9 cellular contexts compared by ENCODE assay signal in genomic region chr2:129253461-129253812, GRCh38.
DNase-seq lines count a peak whose midpoint lies in the region; FAIRE-seq and TF ChIP-seq lines count a peak whose summit lies in the region.
"Had no signal": no experiment of that assay in that cellular context is flagged by ENCODE, and none has a peak within 500 bp of the region (broad histone marks: within the 10 kb centered on the region; RNA-seq: fewer than 3 reads in every experiment).

No MANE protein-coding gene starts in this region.

- TF ChIP-seq CTCF in 22Rv1 (IDR thresholded peaks at IDR 0.05) (0 out of 2 replicates have a peak, but pooled peaks have one; percentile 19), VCaP (conservative IDR thresholded peaks at IDR 0.05) (peak; percentile 76)

- FAIRE-seq in HTR-8/SVneo (lab: Jason Lieb, UNC): no peak

- peak; percentile 15 for DNase-seq in HuH-7 (ENCODE audit: low spot score)
- DNase-seq in iPS-NIHi7 (ENCODE audit: extremely low spot score): peak; percentile 77
- DNase-seq in H4 (ENCODE audit: low spot score): no peak
- no peak for DNase-seq in SW 1271 (lab: John Stamatoyannopoulos, UW)
- no peak for DNase-seq in NCI-H2227 (lab: John Stamatoyannopoulos, UW; ENCODE audit: unreplicated experiment)
- no peak for DNase-seq in HTR-8/SVneo (ENCODE audit: insufficient read length, low spot score)

- no peak overlapping the region for H3K27ac ChIP-seq in 22Rv1
- no peak overlapping the region for H3K27ac ChIP-seq in VCaP
- H3K27ac ChIP-seq: SJSA1 had no signal

Comparison
In these comparisons a context has a peak if more than half of its experiments do, and no peak if none do; other contexts are left out.
1. DNase-seq: peak in HuH-7 (single experiment) and iPS-NIHi7 (single experiment); none in H4 (single experiment), SW 1271 (0 of 2), NCI-H2227 (single experiment) and HTR-8/SVneo (single experiment).